15 cellular contexts compared by ENCODE assay signal in the genomic region with DNA sequence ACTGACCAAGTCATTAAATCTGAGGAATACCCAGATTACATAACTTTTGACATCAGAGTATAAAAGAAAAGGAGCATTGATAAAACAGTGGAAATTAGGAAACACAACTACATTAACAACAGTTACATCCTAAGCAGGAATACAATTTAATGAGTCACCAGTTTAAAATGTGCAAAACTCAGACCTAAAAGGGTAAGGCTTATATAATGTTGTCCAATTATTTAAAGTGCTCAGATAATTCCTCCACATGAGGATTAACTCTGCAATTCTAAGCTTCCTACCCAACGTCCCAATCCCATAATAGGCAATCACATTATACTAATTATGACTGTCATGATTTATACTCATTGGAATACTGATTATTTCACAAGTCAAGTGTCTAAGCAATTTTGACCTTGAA. TPM values are rescaled to one million over a fixed set of nuclear protein-coding genes. Genes with fewer than 3 reads are reported as not detected.
DNase-seq lines count a peak whose midpoint lies in the region; ATAC-seq and TF ChIP-seq lines count a peak whose summit lies in the region.
"Had no signal": no experiment of that assay in that cellular context is flagged by ENCODE, and none has a peak within 500 bp of the region (broad histone marks: within the 10 kb centered on the region; RNA-seq: fewer than 3 reads in every experiment).

No MANE protein-coding gene starts in this region.

- H3K4me1 Mint-ChIP-seq in natural killer cell treated with Interleukin-12 subunit alpha and Interleukin-12 subunit beta and Interleukin-15 and Interleukin-18, amount 100 ng/mL, for 72 hours (ENCODE audit: low read depth in 2 of 2) = peaks cover 6 to 16% of the 10 kb centered on the region in 2 donors

- no peak overlapping the region for H2AFZ ChIP-seq in ACC112 (ENCODE audit: low read length, unreplicated experiment)

- intact Hi-C loops in testis (cut with DNase I; ENCODE audit: low total_unique reads) = no loop called here
- intact Hi-C loops in left ventricle myocardium superior (cut with micrococcal nuclease) = no loop called here

- H3K4me3 ChIP-seq in ACC112 (ENCODE audit: low read depth, low read length) = peak overlapping the region; percentile 17; the same call in 1 of the 2 replicates
- H3K4me3 ChIP-seq in fibroblast of villous mesenchyme (ENCODE audit: low read depth, low read length) = no peak overlapping the region
- H3K4me3 ChIP-seq in testis = no peak overlapping the region
- H3K4me3 ChIP-seq: vagina had no signal

- no peaks in the 10 kb centered on the region for H3K9me3 Mint-ChIP-seq in natural killer cell treated with Interleukin-12 subunit alpha and Interleukin-12 subunit beta and Interleukin-15 and Interleukin-18, amount 100 ng/mL, for 72 hours
- H3K9me3 Mint-ChIP-seq: stimulated activated naive CD8-positive, alpha-beta T cell treated with anti-CD3 and anti-CD28 coated beads, Interleukin-15, Interleukin-2, amounts not matched to agents 100 ng/mL and 50 ng/mL, for 24 hours had no signal

- H3K27me3 Mint-ChIP-seq in natural killer cell treated with Interleukin-12 subunit alpha and Interleukin-12 subunit beta and Interleukin-15 and Interleukin-18, amount 100 ng/mL, for 72 hours = no peaks in the 10 kb centered on the region
- H3K27me3 Mint-ChIP-seq: activated CD4-positive, alpha-beta T cell treated with anti-CD3 and anti-CD28 coated beads for 36 hours; stimulated activated naive CD8-positive, alpha-beta T cell treated with anti-CD3 and anti-CD28 coated beads, Interleukin-15, Interleukin-2, amounts not matched to agents 100 ng/mL and 50 ng/mL, for 24 hours had no signal

- WGBS in testis, 2 donors = 64% methylated on average over 1 of the region's 1 CpG

- H3K27ac ChIP-seq in ACC112 (ENCODE audit: low read depth, low read length) (peak overlapping the region; percentile 45), testis (no peak overlapping the region)
- H3K27ac ChIP-seq: vagina had no signal

- peaks cover 28% of the 10 kb centered on the region for H3K79me2 ChIP-seq in ACC112 (ENCODE audit: control insufficient read depth, insufficient read depth, low read length, unreplicated experiment)

- no peak for ATAC-seq in left ventricle myocardium superior
- no peak for ATAC-seq in natural killer cell treated with Interleukin-12 subunit alpha and Interleukin-12 subunit beta and Interleukin-15 and Interleukin-18, amount 100 ng/mL, for 72 hours
- ATAC-seq: activated CD4-positive, alpha-beta T cell treated with anti-CD3 and anti-CD28 coated beads for 36 hours had no signal

- peaks cover 40% of the 10 kb centered on the region for H3K4me1 ChIP-seq in ACC112 (ENCODE audit: control insufficient read depth, insufficient read depth, low read length, unreplicated experiment)
- H3K4me1 ChIP-seq in testis = peaks cover 10% of the 10 kb centered on the region

- no peak overlapping the region for H3K27ac Mint-ChIP-seq in natural killer cell treated with Interleukin-12 subunit alpha and Interleukin-12 subunit beta and Interleukin-15 and Interleukin-18, amount 100 ng/mL, for 72 hours
- H3K27ac Mint-ChIP-seq: activated CD4-positive, alpha-beta T cell treated with anti-CD3 and anti-CD28 coated beads for 36 hours; stimulated activated naive CD8-positive, alpha-beta T cell treated with anti-CD3 and anti-CD28 coated beads, Interleukin-15, Interleukin-2, amounts not matched to agents 100 ng/mL and 50 ng/mL, for 24 hours had no signal

- no peaks in the 10 kb centered on the region for H3K27me3 ChIP-seq in ACC112 (ENCODE audit: insufficient read depth, low read length)
- H3K27me3 ChIP-seq in testis = no peaks in the 10 kb centered on the region
- H3K27me3 ChIP-seq: vagina had no signal

- no peaks in the 10 kb centered on the region for H3K36me3 Mint-ChIP-seq in natural killer cell treated with Interleukin-12 subunit alpha and Interleukin-12 subunit beta and Interleukin-15 and Interleukin-18, amount 100 ng/mL, for 72 hours

- H3K9me3 ChIP-seq in testis = no peaks in the 10 kb centered on the region
- H3K9me3 ChIP-seq: vagina had no signal

- no peak for TF ChIP-seq POLR2A in testis (IDR thresholded peaks at IDR 0.05)

- H3K36me3 ChIP-seq in ACC112 (ENCODE audit: insufficient read depth, low read length) (no peaks in the 10 kb centered on the region), testis (ENCODE audit: low read depth, missing control alignments) (no peaks in the 10 kb centered on the region)
- H3K36me3 ChIP-seq: vagina had no signal

- H3K4me3 Mint-ChIP-seq in natural killer cell treated with Interleukin-12 subunit alpha and Interleukin-12 subunit beta and Interleukin-15 and Interleukin-18, amount 100 ng/mL, for 72 hours = no peak overlapping the region
- H3K4me3 Mint-ChIP-seq: activated CD4-positive, alpha-beta T cell treated with anti-CD3 and anti-CD28 coated beads for 36 hours; stimulated activated naive CD8-positive, alpha-beta T cell treated with anti-CD3 and anti-CD28 coated beads, Interleukin-15, Interleukin-2, amounts not matched to agents 100 ng/mL and 50 ng/mL, for 24 hours had no signal

- DNase-seq in HS-5 (ENCODE audit: low read depth) = peak; percentile 52
- peak; percentile 52 for DNase-seq in astrocyte of the hippocampus (ENCODE audit: low read depth, low spot score)
- DNase-seq in fibroblast of villous mesenchyme (ENCODE audit: low read depth) = peak; percentile 57
- DNase-seq in testis = no peak
- DNase-seq in left ventricle myocardium superior = no peak
- no peak for DNase-seq in natural killer cell treated with Interleukin-12 subunit alpha and Interleukin-12 subunit beta and Interleukin-15 and Interleukin-18, amount 100 ng/mL, for 72 hours (ENCODE audit: low spot score)
- DNase-seq in ecto neural progenitor cell (ENCODE audit: low spot score) = no peak
- DNase-seq: activated CD4-positive, alpha-beta T cell treated with anti-CD3 and anti-CD28 coated beads for 36 hours; activated T-cell treated with anti-CD3 and anti-CD28 coated beads, Interleukin-2, amount 50 U/mL, for 1 hour; NCI-H187; NCI-H526; T-helper 2 cell had no signal

- TF ChIP-seq CTCF in fibroblast of villous mesenchyme (IDR thresholded peaks at IDR 0.05; ENCODE audit: insufficient read depth, low read depth, low read length) (no peak), testis (IDR thresholded peaks at IDR 0.05) (no peak)

RNA-seq across cellular contexts. Expression of a gene that starts 50.5 kb away (rescaled TPM):
- 60.9 and 66.9 TPM in 2 replicates for total RNA-seq in fibroblast of villous mesenchyme
- 10 to 100 TPM; 21.9 to 22.9 TPM for total RNA-seq in testis
- 12.4 TPM for polyA plus RNA-seq in testis (ENCODE audit: insufficient read depth, low read depth, low replicate concordance)
- total RNA-seq in left ventricle myocardium superior = 8.4 TPM
- total RNA-seq in natural killer cell treated with Interleukin-12 subunit alpha and Interleukin-12 subunit beta and Interleukin-15 and Interleukin-18, amount 100 ng/mL, for 72 hours = 10 to 100 TPM; 11.3 to 18.4 TPM

Comparison
In these comparisons a context has a peak if more than half of its experiments do, and no peak if none do; other contexts are left out.
1. DNase-seq: peak in HS-5 (single experiment), astrocyte of the hippocampus (single experiment) and fibroblast of villous mesenchyme (single experiment); none in testis (single experiment), left ventricle myocardium superior (single experiment), natural killer cell treated with Interleukin-12 subunit alpha and Interleukin-12 subunit beta and Interleukin-15 and Interleukin-18, amount 100 ng/mL, for 72 hours (single experiment) and ecto neural progenitor cell (single experiment).